Comparison of ENCODE assay signal across 1 cellular context in genomic region chr7:151403764-151404163, GRCh38.
TF ChIP-seq lines count a peak whose summit lies in the region.

No MANE protein-coding gene starts in this region.

TF ChIP-seq in K562, 482 proteins besides CTCF, POLR2A, EP300 and RAD21 (continued from another document):
- TF ChIP-seq JUN (IDR thresholded peaks at IDR 0.05; ENCODE audit: borderline replicate concordance, low read depth, low read length) (no peak), JUN (CRISPR knock-in tag; IDR thresholded peaks at IDR 0.05; ENCODE audit: borderline replicate concordance) (no peak), ARID3A (IDR thresholded peaks at IDR 0.05; ENCODE audit: borderline replicate concordance, low read depth, low read length) (no peak), ARID2 (IDR thresholded peaks at IDR 0.05) (no peak), TEAD4 (IDR thresholded peaks at IDR 0.05; ENCODE audit: low read length) (no peak), TEAD4 (CRISPR knock-in tag; IDR thresholded peaks at IDR 0.05; ENCODE audit: borderline replicate concordance) (0 out of 2 replicates have a peak, but pooled peaks have one; percentile 17), U2AF2 (optimal IDR thresholded peaks at IDR 0.05; ENCODE audit: low read depth, low read length) (no peak), CHD2 (IDR thresholded peaks at IDR 0.05; ENCODE audit: low read depth, low read length) (no peak), ETV5 (CRISPR knock-in tag; IDR thresholded peaks at IDR 0.05; ENCODE audit: low read depth) (0 out of 2 replicates have a peak, but pooled peaks have one; percentile 40), CREB3L1 (IDR thresholded peaks at IDR 0.05; ENCODE audit: borderline replicate concordance, low read depth) (no peak), MBD1 (CRISPR knock-in tag; IDR thresholded peaks at IDR 0.05) (no peak), ZNF395 (CRISPR knock-in tag; IDR thresholded peaks at IDR 0.05) (no peak), NRF1 (conservative IDR thresholded peaks at IDR 0.05 in 1 of 2, IDR thresholded peaks at IDR 0.05 in 1 of 2) (0 out of 4 replicates have a peak, but pooled peaks of 1 of the 2 experiments have one; percentile 19), NCOR1 (IDR thresholded peaks at IDR 0.05) (no peak), POLR3A (IDR thresholded peaks at IDR 0.05; ENCODE audit: borderline replicate concordance, extremely low read depth, insufficient read depth, insufficient read length) (no peak), ELK3 (CRISPR knock-in tag; IDR thresholded peaks at IDR 0.05) (no peak), BCL6 (CRISPR knock-in tag; IDR thresholded peaks at IDR 0.05) (no peak), ATF3 (IDR thresholded peaks at IDR 0.05) (no peak), ATF3 (CRISPR knock-in tag; conservative IDR thresholded peaks at IDR 0.05) (no peak), TCF7L2 (IDR thresholded peaks at IDR 0.05; ENCODE audit: low read depth, low read length) (no peak), CBFB (CRISPR knock-in tag; IDR thresholded peaks at IDR 0.05) (no peak), ZNF224 (CRISPR knock-in tag; IDR thresholded peaks at IDR 0.05) (no peak), NFRKB (IDR thresholded peaks at IDR 0.05; ENCODE audit: low read depth) (0 out of 2 replicates have a peak, but pooled peaks have one; percentile 20), CBX3 (IDR thresholded peaks at IDR 0.05; ENCODE audit: borderline replicate concordance in 1 of 2, low read length in 2 of 2) (0 out of 3 replicates have a peak, but pooled peaks of 1 of the 2 experiments have one; percentile 37), POLR2AphosphoS5 (IDR thresholded peaks at IDR 0.05; ENCODE audit: control insufficient read depth, insufficient read depth, low read depth, low read length) (no peak), DMBX1 (CRISPR knock-in tag; IDR thresholded peaks at IDR 0.05; ENCODE audit: borderline replicate concordance) (0 out of 2 replicates have a peak, but pooled peaks have one; percentile 11), TFAP4 (CRISPR knock-in tag; IDR thresholded peaks at IDR 0.05; ENCODE audit: borderline replicate concordance) (peak; percentile 48), RBM34 (IDR thresholded peaks at IDR 0.05; ENCODE audit: borderline replicate concordance, insufficient read depth, low read length) (no peak), HNRNPK (IDR thresholded peaks at IDR 0.05; ENCODE audit: low read depth, low read length, poor library complexity, severe bottlenecking) (no peak), EZH2 (IDR thresholded peaks at IDR 0.05; ENCODE audit: borderline replicate concordance, low read depth, low read length) (no peak)
- TF ChIP-seq, protein P1, sequence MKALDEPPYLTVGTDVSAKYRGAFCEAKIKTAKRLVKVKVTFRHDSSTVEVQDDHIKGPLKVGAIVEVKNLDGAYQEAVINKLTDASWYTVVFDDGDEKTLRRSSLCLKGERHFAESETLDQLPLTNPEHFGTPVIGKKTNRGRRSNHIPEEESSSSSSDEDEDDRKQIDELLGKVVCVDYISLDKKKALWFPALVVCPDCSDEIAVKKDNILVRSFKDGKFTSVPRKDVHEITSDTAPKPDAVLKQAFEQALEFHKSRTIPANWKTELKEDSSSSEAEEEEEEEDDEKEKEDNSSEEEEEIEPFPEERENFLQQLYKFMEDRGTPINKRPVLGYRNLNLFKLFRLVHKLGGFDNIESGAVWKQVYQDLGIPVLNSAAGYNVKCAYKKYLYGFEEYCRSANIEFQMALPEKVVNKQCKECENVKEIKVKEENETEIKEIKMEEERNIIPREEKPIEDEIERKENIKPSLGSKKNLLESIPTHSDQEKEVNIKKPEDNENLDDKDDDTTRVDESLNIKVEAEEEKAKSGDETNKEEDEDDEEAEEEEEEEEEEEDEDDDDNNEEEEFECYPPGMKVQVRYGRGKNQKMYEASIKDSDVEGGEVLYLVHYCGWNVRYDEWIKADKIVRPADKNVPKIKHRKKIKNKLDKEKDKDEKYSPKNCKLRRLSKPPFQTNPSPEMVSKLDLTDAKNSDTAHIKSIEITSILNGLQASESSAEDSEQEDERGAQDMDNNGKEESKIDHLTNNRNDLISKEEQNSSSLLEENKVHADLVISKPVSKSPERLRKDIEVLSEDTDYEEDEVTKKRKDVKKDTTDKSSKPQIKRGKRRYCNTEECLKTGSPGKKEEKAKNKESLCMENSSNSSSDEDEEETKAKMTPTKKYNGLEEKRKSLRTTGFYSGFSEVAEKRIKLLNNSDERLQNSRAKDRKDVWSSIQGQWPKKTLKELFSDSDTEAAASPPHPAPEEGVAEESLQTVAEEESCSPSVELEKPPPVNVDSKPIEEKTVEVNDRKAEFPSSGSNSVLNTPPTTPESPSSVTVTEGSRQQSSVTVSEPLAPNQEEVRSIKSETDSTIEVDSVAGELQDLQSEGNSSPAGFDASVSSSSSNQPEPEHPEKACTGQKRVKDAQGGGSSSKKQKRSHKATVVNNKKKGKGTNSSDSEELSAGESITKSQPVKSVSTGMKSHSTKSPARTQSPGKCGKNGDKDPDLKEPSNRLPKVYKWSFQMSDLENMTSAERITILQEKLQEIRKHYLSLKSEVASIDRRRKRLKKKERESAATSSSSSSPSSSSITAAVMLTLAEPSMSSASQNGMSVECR (CRISPR knock-in tag; IDR thresholded peaks at IDR 0.05) = 0 out of 2 replicates have a peak, but pooled peaks have one; percentile 28
- TF ChIP-seq, protein P2, sequence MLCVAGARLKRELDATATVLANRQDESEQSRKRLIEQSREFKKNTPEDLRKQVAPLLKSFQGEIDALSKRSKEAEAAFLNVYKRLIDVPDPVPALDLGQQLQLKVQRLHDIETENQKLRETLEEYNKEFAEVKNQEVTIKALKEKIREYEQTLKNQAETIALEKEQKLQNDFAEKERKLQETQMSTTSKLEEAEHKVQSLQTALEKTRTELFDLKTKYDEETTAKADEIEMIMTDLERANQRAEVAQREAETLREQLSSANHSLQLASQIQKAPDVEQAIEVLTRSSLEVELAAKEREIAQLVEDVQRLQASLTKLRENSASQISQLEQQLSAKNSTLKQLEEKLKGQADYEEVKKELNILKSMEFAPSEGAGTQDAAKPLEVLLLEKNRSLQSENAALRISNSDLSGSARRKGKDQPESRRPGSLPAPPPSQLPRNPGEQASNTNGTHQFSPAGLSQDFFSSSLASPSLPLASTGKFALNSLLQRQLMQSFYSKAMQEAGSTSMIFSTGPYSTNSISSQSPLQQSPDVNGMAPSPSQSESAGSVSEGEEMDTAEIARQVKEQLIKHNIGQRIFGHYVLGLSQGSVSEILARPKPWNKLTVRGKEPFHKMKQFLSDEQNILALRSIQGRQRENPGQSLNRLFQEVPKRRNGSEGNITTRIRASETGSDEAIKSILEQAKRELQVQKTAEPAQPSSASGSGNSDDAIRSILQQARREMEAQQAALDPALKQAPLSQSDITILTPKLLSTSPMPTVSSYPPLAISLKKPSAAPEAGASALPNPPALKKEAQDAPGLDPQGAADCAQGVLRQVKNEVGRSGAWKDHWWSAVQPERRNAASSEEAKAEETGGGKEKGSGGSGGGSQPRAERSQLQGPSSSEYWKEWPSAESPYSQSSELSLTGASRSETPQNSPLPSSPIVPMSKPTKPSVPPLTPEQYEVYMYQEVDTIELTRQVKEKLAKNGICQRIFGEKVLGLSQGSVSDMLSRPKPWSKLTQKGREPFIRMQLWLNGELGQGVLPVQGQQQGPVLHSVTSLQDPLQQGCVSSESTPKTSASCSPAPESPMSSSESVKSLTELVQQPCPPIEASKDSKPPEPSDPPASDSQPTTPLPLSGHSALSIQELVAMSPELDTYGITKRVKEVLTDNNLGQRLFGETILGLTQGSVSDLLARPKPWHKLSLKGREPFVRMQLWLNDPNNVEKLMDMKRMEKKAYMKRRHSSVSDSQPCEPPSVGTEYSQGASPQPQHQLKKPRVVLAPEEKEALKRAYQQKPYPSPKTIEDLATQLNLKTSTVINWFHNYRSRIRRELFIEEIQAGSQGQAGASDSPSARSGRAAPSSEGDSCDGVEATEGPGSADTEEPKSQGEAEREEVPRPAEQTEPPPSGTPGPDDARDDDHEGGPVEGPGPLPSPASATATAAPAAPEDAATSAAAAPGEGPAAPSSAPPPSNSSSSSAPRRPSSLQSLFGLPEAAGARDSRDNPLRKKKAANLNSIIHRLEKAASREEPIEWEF (CRISPR knock-in tag; IDR thresholded peaks at IDR 0.05) = no peak
- TF ChIP-seq, protein P3, sequence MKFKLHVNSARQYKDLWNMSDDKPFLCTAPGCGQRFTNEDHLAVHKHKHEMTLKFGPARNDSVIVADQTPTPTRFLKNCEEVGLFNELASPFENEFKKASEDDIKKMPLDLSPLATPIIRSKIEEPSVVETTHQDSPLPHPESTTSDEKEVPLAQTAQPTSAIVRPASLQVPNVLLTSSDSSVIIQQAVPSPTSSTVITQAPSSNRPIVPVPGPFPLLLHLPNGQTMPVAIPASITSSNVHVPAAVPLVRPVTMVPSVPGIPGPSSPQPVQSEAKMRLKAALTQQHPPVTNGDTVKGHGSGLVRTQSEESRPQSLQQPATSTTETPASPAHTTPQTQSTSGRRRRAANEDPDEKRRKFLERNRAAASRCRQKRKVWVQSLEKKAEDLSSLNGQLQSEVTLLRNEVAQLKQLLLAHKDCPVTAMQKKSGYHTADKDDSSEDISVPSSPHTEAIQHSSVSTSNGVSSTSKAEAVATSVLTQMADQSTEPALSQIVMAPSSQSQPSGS (CRISPR knock-in tag; IDR thresholded peaks at IDR 0.05) = no peak
